In the genomic region with DNA sequence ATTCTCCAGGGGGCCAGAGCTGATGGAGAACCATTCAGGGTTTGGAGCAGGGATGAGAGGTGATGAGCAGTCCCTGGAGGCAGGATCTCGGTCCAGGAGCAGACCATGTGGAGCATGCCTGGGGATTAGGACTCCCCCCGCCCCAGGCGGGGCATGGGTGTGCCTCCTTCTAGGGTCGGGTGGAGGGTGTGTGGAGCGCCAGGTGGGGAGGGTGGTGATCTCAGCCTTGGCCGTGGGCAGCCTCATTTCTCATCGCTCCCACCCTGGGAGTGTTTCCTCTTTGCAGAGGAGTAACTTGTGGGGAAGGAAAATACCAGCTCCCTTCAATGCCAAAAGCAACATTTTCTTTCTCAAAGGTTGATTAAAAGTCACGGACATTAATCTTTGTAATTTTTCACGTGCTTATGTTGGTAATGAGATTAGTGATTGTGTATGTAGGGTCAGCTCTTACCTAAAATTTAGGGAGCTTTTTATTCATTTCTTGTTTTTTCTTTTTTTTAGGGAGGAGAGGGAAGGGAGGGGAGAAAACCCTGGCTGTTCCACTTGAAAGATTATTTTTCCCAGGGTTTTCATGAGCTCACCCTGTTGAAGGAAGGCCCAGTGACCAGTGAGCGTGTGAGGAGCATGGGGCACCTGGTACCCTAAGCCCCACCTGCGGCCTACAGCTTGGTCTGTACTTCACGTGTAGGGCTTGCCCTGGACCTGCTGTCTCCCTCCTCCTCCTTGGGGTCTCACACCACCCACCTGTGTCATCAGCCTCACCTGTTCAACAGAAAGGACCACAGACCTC, we compare ENCODE assay signal across 17 cellular contexts. TPM values are rescaled to one million over a fixed set of nuclear protein-coding genes. Genes with fewer than 3 reads are reported as not detected.
DNase-seq lines count a peak whose midpoint lies in the region; ATAC-seq and TF ChIP-seq lines count a peak whose summit lies in the region.
"Had no signal": no experiment of that assay in that cellular context is flagged by ENCODE, and none has a peak within 500 bp of the region (broad histone marks: within the 10 kb centered on the region; RNA-seq: fewer than 3 reads in every experiment).

No MANE protein-coding gene starts in this region.

- ATAC-seq in gastroesophageal sphincter (peak; percentile 69), omental fat pad (ENCODE audit: low FRiP score) (peak; percentile 92), GM21367 (IDR thresholded peaks at IDR 0.05; ENCODE audit: unreplicated experiment) (no peak)
- ATAC-seq: activated CD4-positive, CD25-positive, alpha-beta regulatory T cell treated with anti-CD3 and anti-CD28 coated beads, Interleukin-2, amount 50 U/mL, for 24 hours; GM23338; T-cell had no signal

- TF ChIP-seq EP300 in gastroesophageal sphincter (IDR thresholded peaks at IDR 0.05), result no peak

- H3K4me3 Mint-ChIP-seq in activated T-cell treated with anti-CD3 and anti-CD28 coated beads, Interleukin-2, amount 50 U/mL, for 24 hours, result no peak overlapping the region
- H3K4me3 Mint-ChIP-seq: GM23338, T-cell had no signal

- H3K4me3 ChIP-seq in gastroesophageal sphincter, result no peak overlapping the region
- H3K4me3 ChIP-seq: GM23338, upper lobe of left lung had no signal

- H3K36me3 Mint-ChIP-seq in activated T-cell treated with anti-CD3 and anti-CD28 coated beads, Interleukin-2, amount 50 U/mL, for 24 hours (ENCODE audit: low read depth), result no peaks in the 10 kb centered on the region
- H3K36me3 Mint-ChIP-seq: T-cell had no signal

- POLR2A ChIA-PET in RWPE1 (lab: Yijun Ruan, JAX; ENCODE audit: low non-redundant PET), result no interaction called here

- peaks cover 0 to 41% (median 5%) of the 10 kb centered on the region in 3 donors for H3K4me1 ChIP-seq in gastroesophageal sphincter
- H3K4me1 ChIP-seq: upper lobe of left lung had no signal

- CTCF ChIA-PET in RWPE1 (lab: Yijun Ruan, JAX), result interaction anchor here (0.6 to 0.7 kb wide), 2 partner anchors 35 to 988 kb away, joined by 3 to 4 read pairs; no protein-coding TSS in a partner anchor

- WGBS in gastroesophageal sphincter (ENCODE audit: low coverage in 1 of 2), 2 donors, result 42 to 56% methylated on average over 6 to 7 of the region's 12 CpGs

- no peak for TF ChIP-seq POLR2A in gastroesophageal sphincter (IDR thresholded peaks at IDR 0.05)

- TF ChIP-seq CTCF in RWPE1 (conservative IDR thresholded peaks at IDR 0.05; ENCODE audit: low read depth) (no peak), gastroesophageal sphincter (IDR thresholded peaks at IDR 0.05) (no peak), omental fat pad (IDR thresholded peaks at IDR 0.05) (no peak)

- H3K27ac Mint-ChIP-seq in activated T-cell treated with anti-CD3 and anti-CD28 coated beads, Interleukin-2, amount 50 U/mL, for 24 hours, result no peak overlapping the region
- H3K27ac Mint-ChIP-seq: GM23338, T-cell had no signal

- H3K27me3 Mint-ChIP-seq in activated T-cell treated with anti-CD3 and anti-CD28 coated beads, Interleukin-2, amount 50 U/mL, for 24 hours, result peaks cover 32% of the 10 kb centered on the region

- H3K4me1 Mint-ChIP-seq in activated T-cell treated with anti-CD3 and anti-CD28 coated beads, Interleukin-2, amount 50 U/mL, for 24 hours (ENCODE audit: low read depth), result peaks cover 4% of the 10 kb centered on the region

- H3K9me3 Mint-ChIP-seq in activated T-cell treated with anti-CD3 and anti-CD28 coated beads, Interleukin-2, amount 50 U/mL, for 24 hours, result no peaks in the 10 kb centered on the region
- H3K9me3 Mint-ChIP-seq: GM23338, T-cell had no signal

- no peaks in the 10 kb centered on the region for H3K9me3 ChIP-seq in gastroesophageal sphincter
- H3K9me3 ChIP-seq: upper lobe of left lung had no signal

- DNase-seq in AG20443 (ENCODE audit: low spot score) (peak; percentile 48), RWPE1 (ENCODE audit: low spot score) (peak; percentile 5), omental fat pad (ENCODE audit: low spot score) (no peak), Ammon's horn (ENCODE audit: low spot score) (no peak)
- DNase-seq in activated T-cell treated with anti-CD3 and anti-CD28 coated beads, Interleukin-2, amount 50 U/mL, for 24 hours, result no peak
- no peak for DNase-seq in stimulated activated CD4-positive, alpha-beta T cell treated with anti-CD3 and anti-CD28 coated beads, Interleukin-1b, Interleukin-23, amount 100 ng/mL, for 48 hours
- DNase-seq: ACHN; foreskin fibroblast; NCI-H1694 treated with DMSO at 0.1 percent for 48 hours; NCI-H526 treated with DMSO at 0.1 percent for 48 hours; stimulated activated CD4-positive, alpha-beta T cell treated with anti-CD3 and anti-CD28 coated beads, Interleukin-4, amount 100 ng/mL, for 24 hours; T-cell; upper lobe of left lung had no signal

- H3K27ac ChIP-seq in RWPE1 (peak overlapping the region; percentile 87), gastroesophageal sphincter (peak overlapping the region in 3 of 4 donors; percentile 48 to 70 (median 52))
- H3K27ac ChIP-seq: upper lobe of left lung had no signal

- H3K36me3 ChIP-seq in gastroesophageal sphincter, result no peaks in the 10 kb centered on the region
- H3K36me3 ChIP-seq: upper lobe of left lung had no signal

- no peaks in the 10 kb centered on the region for H3K27me3 ChIP-seq in gastroesophageal sphincter
- H3K27me3 ChIP-seq: upper lobe of left lung had no signal

RNA-seq across cellular contexts. Expression of gene FBLN2, which starts 11.0 kb away (rescaled TPM):
- total RNA-seq in gastroesophageal sphincter (100 to 1,000 TPM in 3 of 4 donors, 10 to 100 TPM in 1; 85.9 to 187 (median 117) TPM), omental fat pad (100 to 1,000 TPM; 156 to 568 (median 187) TPM)

Comparison
In these comparisons a context has a peak if more than half of its experiments do, and no peak if none do; other contexts are left out.
1. DNase-seq: peak in AG20443 (single experiment) and RWPE1 (single experiment); none in omental fat pad (single experiment), Ammon's horn (single experiment), activated T-cell treated with anti-CD3 and anti-CD28 coated beads, Interleukin-2, amount 50 U/mL, for 24 hours (single experiment) and stimulated activated CD4-positive, alpha-beta T cell treated with anti-CD3 and anti-CD28 coated beads, Interleukin-1b, Interleukin-23, amount 100 ng/mL, for 48 hours (single experiment).